16 cellular contexts compared by ENCODE assay signal in genomic region chr20:57652865-57653545, GRCh38. TPM values are rescaled to one million over a fixed set of nuclear protein-coding genes. Genes with fewer than 3 reads are reported as not detected.
DNase-seq lines count a peak whose midpoint lies in the region; ATAC-seq and TF ChIP-seq lines count a peak whose summit lies in the region.
"Had no signal": no experiment of that assay in that cellular context is flagged by ENCODE, and none has a peak within 500 bp of the region (broad histone marks: within the 10 kb centered on the region; RNA-seq: fewer than 3 reads in every experiment).

No MANE protein-coding gene starts in this region.

- H3K4me1 Mint-ChIP-seq in activated naive CD4-positive, alpha-beta T cell treated with anti-CD3 and anti-CD28 coated beads, Interleukin-2, amount 10 ng/mL, durations not matched to agents 7 days and 5 days: peaks cover 17% of the 10 kb centered on the region
- H3K4me1 Mint-ChIP-seq in T-helper 17 cell (peaks cover 13% of the 10 kb centered on the region), type B pancreatic cell (ENCODE audit: unreplicated experiment) (peaks cover 6% of the 10 kb centered on the region)

- intact Hi-C loops in heart left ventricle (cut with DNase I): loop anchor here in 7 of 10 donors (2.0 to 10.0 kb wide), 10 partner anchors 56 to 529 kb away; no protein-coding TSS in a partner anchor

- peaks cover 69% of the 10 kb centered on the region for H3K27me3 Mint-ChIP-seq in activated naive CD4-positive, alpha-beta T cell treated with anti-CD3 and anti-CD28 coated beads, Interleukin-2, amount 10 ng/mL, durations not matched to agents 7 days and 5 days
- H3K27me3 Mint-ChIP-seq in T-helper 17 cell (no peaks in the 10 kb centered on the region), type B pancreatic cell (peaks cover 16% of the 10 kb centered on the region)

- no peak overlapping the region for H3K4me3 ChIP-seq in heart left ventricle

- TF ChIP-seq CTCF in heart left ventricle (IDR thresholded peaks at IDR 0.05): no peak
- no peak for TF ChIP-seq CTCF in type B pancreatic cell (conservative IDR thresholded peaks at IDR 0.05)
- no peak for TF ChIP-seq CTCF in GM20000 (IDR thresholded peaks at IDR 0.05; ENCODE audit: extremely low read depth, missing control alignments)

- H3K27ac ChIP-seq in heart left ventricle: no peak overlapping the region
- H3K27ac ChIP-seq: HL-60 had no signal

- no peak overlapping the region for H3K4me3 Mint-ChIP-seq in activated naive CD4-positive, alpha-beta T cell treated with anti-CD3 and anti-CD28 coated beads, Interleukin-2, amount 10 ng/mL, durations not matched to agents 7 days and 5 days
- H3K4me3 Mint-ChIP-seq in T-helper 17 cell (no peak overlapping the region), type B pancreatic cell (no peak overlapping the region)

- H3K9me3 ChIP-seq in T-helper 17 cell (ENCODE audit: control insufficient read depth, low read length, poor library complexity, severe bottlenecking): no peaks in the 10 kb centered on the region
- no peaks in the 10 kb centered on the region for H3K9me3 ChIP-seq in heart left ventricle

- H3K9me3 Mint-ChIP-seq in activated naive CD4-positive, alpha-beta T cell treated with anti-CD3 and anti-CD28 coated beads, Interleukin-2, amount 10 ng/mL, durations not matched to agents 7 days and 5 days: no peaks in the 10 kb centered on the region
- H3K9me3 Mint-ChIP-seq in type B pancreatic cell: no peaks in the 10 kb centered on the region

- TF ChIP-seq POLR2A in heart left ventricle (IDR thresholded peaks at IDR 0.05): no peak

- H3K4me1 ChIP-seq in heart left ventricle: peaks cover 0 to 14% (median 5%) of the 10 kb centered on the region in 12 donors

- 87 to 93% (median 88%) methylated on average over 15 to 17 of the region's 17 CpGs for WGBS in heart left ventricle, 4 donors

- no peaks in the 10 kb centered on the region for H3K27me3 ChIP-seq in heart left ventricle

- H3K36me3 ChIP-seq in heart left ventricle: peaks cover 0 to 55% (median 29%) of the 10 kb centered on the region in 9 donors

- peaks cover 3% of the 10 kb centered on the region for H3K36me3 Mint-ChIP-seq in activated naive CD4-positive, alpha-beta T cell treated with anti-CD3 and anti-CD28 coated beads, Interleukin-2, amount 10 ng/mL, durations not matched to agents 7 days and 5 days
- H3K36me3 Mint-ChIP-seq in T-helper 17 cell (ENCODE audit: low read depth): no peaks in the 10 kb centered on the region
- H3K36me3 Mint-ChIP-seq in type B pancreatic cell: no peaks in the 10 kb centered on the region

- peak; percentile 20 for DNase-seq in activated naive CD4-positive, alpha-beta T cell treated with anti-CD3 and anti-CD28 coated beads, Interleukin-2, amount 10 ng/mL, durations not matched to agents 7 days and 5 days
- no peak for DNase-seq in activated naive CD4-positive, alpha-beta T cell (lab: John Stamatoyannopoulos, UW)
- DNase-seq in T-helper 17 cell (no peak), heart left ventricle (peak in 4 of 5 donors; percentile 6 to 24 (median 16)), type B pancreatic cell (ENCODE audit: extremely low spot score, unreplicated experiment) (peak; percentile 64), Ammon's horn (ENCODE audit: low spot score) (no peak), GM20000 (ENCODE audit: low spot score) (no peak), NCI-H187 (lab: John Stamatoyannopoulos, UW) (no peak)
- DNase-seq: activated CD4-positive, alpha-beta T cell treated with anti-CD3 and anti-CD28 coated beads for 4 hours; activated naive CD4-positive, alpha-beta T cell treated with Interleukin-2 at 50 U/mL for 16 hours; DMS79; NCI-H510A had no signal

- CTCF ChIA-PET in activated naive CD4-positive, alpha-beta T cell treated with anti-CD3 and anti-CD28 coated beads, Interleukin-2, amount 10 ng/mL, durations not matched to agents 7 days and 5 days (lab: Charles Lee): interaction anchor here (1.2 to 6.1 kb wide), 5 partner anchors 26 to 528 kb away, joined by 5 to 86 read pairs (median 13); partner anchors contain the start of gene ZBP1

- no peak for ATAC-seq in T-helper 17 cell
- no peak for ATAC-seq in heart left ventricle

- H3K27ac Mint-ChIP-seq in activated naive CD4-positive, alpha-beta T cell treated with anti-CD3 and anti-CD28 coated beads, Interleukin-2, amount 10 ng/mL, durations not matched to agents 7 days and 5 days: no peak overlapping the region
- H3K27ac Mint-ChIP-seq in T-helper 17 cell (peak overlapping the region; percentile 47), type B pancreatic cell (no peak overlapping the region)

RNA-seq across cellular contexts. Expression of gene ZBP1, which starts 32.8 kb away (rescaled TPM):
- 10 to 100 TPM; 38.6 to 41.0 TPM for total RNA-seq in T-helper 17 cell
- 1 to 10 TPM in 2 of 9 donors, under 1 TPM in 2, not detected in 5; 0.21 to 1.7 (median 0.90) TPM for total RNA-seq in heart left ventricle
- under 1 TPM in 1 of 2 donors, not detected in 1; 0.15 TPM for polyA plus RNA-seq in heart left ventricle
- not detected in 2 replicates for total RNA-seq in type B pancreatic cell (ENCODE audit: low replicate concordance)
- total RNA-seq: fibroblast of villous mesenchyme, SK-MEL-5 had no signal
- polyA plus RNA-seq: AG04450 had no signal

RNA-seq across cellular contexts. Expression of gene PMEPA1, which starts 56.8 kb away (rescaled TPM):
- 1 to 10 TPM; 4.5 to 5.8 TPM for total RNA-seq in T-helper 17 cell
- 10 to 100 TPM; 25.1 to 91.4 (median 30.0) TPM for total RNA-seq in heart left ventricle
- 100 to 1,000 TPM in 1 of 2 donors, 10 to 100 TPM in 1; 12.6 to 115 TPM for polyA plus RNA-seq in heart left ventricle
- 4.3 and 8.8 TPM in 2 replicates for total RNA-seq in type B pancreatic cell (ENCODE audit: low replicate concordance)

Comparison
In these comparisons a context has a peak if more than half of its experiments do, and no peak if none do; other contexts are left out.
1. DNase-seq: peak in activated naive CD4-positive, alpha-beta T cell treated with anti-CD3 and anti-CD28 coated beads, Interleukin-2, amount 10 ng/mL, durations not matched to agents 7 days and 5 days (single experiment), heart left ventricle (4 of 5) and type B pancreatic cell (single experiment); none in activated naive CD4-positive, alpha-beta T cell (0 of 4), T-helper 17 cell (0 of 3), Ammon's horn (single experiment), GM20000 (single experiment) and NCI-H187 (0 of 2).
2. RNA of gene ZBP1, which starts 32.8 kb away (total RNA-seq): 38.6 to 41.0 TPM in T-helper 17 cell; 0.21 to 1.7 TPM in heart left ventricle and not detected in type B pancreatic cell; every median in the first group is over 10 times any median in the second.